Comparison of ENCODE assay signal across 20 cellular contexts in the genomic region with DNA sequence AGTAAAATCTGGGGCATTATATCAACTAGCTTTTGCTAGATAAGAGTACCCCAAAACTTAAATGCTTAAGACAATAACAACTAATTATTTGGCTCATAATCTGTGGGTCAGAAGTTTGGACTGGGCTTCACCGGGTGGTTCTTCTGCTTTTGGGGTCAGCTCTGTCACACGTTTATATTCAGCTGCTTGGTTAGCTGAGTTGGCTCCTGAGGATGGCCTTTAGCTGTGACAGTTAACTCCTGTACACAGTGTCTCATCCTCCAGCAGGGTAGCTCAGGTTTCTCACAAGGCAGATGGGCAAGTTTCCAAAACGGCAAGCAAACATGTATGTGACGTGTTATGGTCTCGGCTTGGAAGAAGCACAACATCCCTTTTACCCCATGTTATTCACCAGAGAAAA.
DNase-seq lines count a peak whose midpoint lies in the region; ATAC-seq and TF ChIP-seq lines count a peak whose summit lies in the region.
"Had no signal": no experiment of that assay in that cellular context is flagged by ENCODE, and none has a peak within 500 bp of the region (broad histone marks: within the 10 kb centered on the region; RNA-seq: fewer than 3 reads in every experiment).

No MANE protein-coding gene starts in this region.

- in situ Hi-C loops in IMR-90 (cut with MboI; ENCODE audit: low sequenced_read_pairs), result no loop called here

- H3K79me1 ChIP-seq in IMR-90 (ENCODE audit: low read depth in 1 of 2, low read length in 2 of 2) (no peaks in the 10 kb centered on the region), mesenchymal stem cell (replicated peaks; ENCODE audit: low read length, poor library complexity, severe bottlenecking) (no peaks in the 10 kb centered on the region)

- H3K27me3 ChIP-seq in IMR-90 (ENCODE audit: control insufficient read depth, insufficient read depth, low read length) (no peaks in the 10 kb centered on the region), mesenchymal stem cell (ENCODE audit: control insufficient read depth in 1 of 2, insufficient read depth in 1 of 2, low read length in 2 of 2) (no peaks in the 10 kb centered on the region)
- H3K27me3 ChIP-seq: BLaER1 treated with 17β-estradiol and CSF1 and Interleukin-3, amounts not matched to agents 10 nM and 100 nM; Peyer's patch had no signal

- H2BK15ac ChIP-seq in IMR-90 (ENCODE audit: low read depth, low read length), result no peak overlapping the region
- no peak overlapping the region for H2BK15ac ChIP-seq in mesenchymal stem cell (ENCODE audit: low read depth, poor library complexity, severe bottlenecking)

- CTCF ChIA-PET in IMR-90 (lab: Yijun Ruan, JAX), result no interaction called here

- H3K9ac ChIP-seq in IMR-90 (ENCODE audit: low read depth, low read length) (no peak overlapping the region), mesenchymal stem cell (ENCODE audit: low read length) (no peak overlapping the region)
- H3K9ac ChIP-seq: BLaER1 treated with 17β-estradiol and CSF1 and Interleukin-3, amounts not matched to agents 10 nM and 100 nM had no signal

- POLR2A ChIA-PET in IMR-90 (lab: Charles Lee; ENCODE audit: unreplicated experiment), result no interaction called here

- H3K4me1 ChIP-seq in IMR-90 (ENCODE audit: control insufficient read depth, insufficient read depth, low read length) (peaks cover 3% of the 10 kb centered on the region; the same call in 1 of the 2 replicates), mesenchymal stem cell (ENCODE audit: control insufficient read depth, insufficient read depth, low read depth, low read length) (peaks cover 5% of the 10 kb centered on the region)
- H3K4me1 ChIP-seq: BLaER1 treated with 17β-estradiol and CSF1 and Interleukin-3, amounts not matched to agents 10 nM and 100 nM; Peyer's patch had no signal

- H4K5ac ChIP-seq in IMR-90 (ENCODE audit: low read depth, low read length), result no peak overlapping the region; the same call in 1 of the 2 replicates

- peak overlapping the region; percentile 51; the same call in 1 of the 2 replicates for H2AK5ac ChIP-seq in IMR-90 (ENCODE audit: low read depth, low read length)
- H2AK5ac ChIP-seq in mesenchymal stem cell (ENCODE audit: low read length, severe bottlenecking), result peak overlapping the region; percentile 3

- no peak for TF ChIP-seq POLR2A in IMR-90 (IDR thresholded peaks at IDR 0.05; ENCODE audit: low read depth, low read length)

- no TSS peak for BruUV-seq in IMR-90 (replicated peaks; lab: Mats Ljungman, UMichigan)

- no peak overlapping the region for H3K27ac ChIP-seq in IMR-90 (ENCODE audit: insufficient read depth, low read length)
- no peak overlapping the region for H3K27ac ChIP-seq in mesenchymal stem cell (ENCODE audit: low read length, poor library complexity, severe bottlenecking)
- H3K27ac ChIP-seq: BLaER1 treated with 17β-estradiol and CSF1 and Interleukin-3, amounts not matched to agents 10 nM and 100 nM; Peyer's patch had no signal

- no peak overlapping the region for H3K23ac ChIP-seq in IMR-90 (ENCODE audit: low read depth, low read length)
- H3K23ac ChIP-seq in mesenchymal stem cell (ENCODE audit: low read length in 2 of 2), result no peak overlapping the region

- H4K8ac ChIP-seq in IMR-90 (ENCODE audit: low read depth in 2 of 2, low read length in 2 of 2) (no peak overlapping the region), mesenchymal stem cell (ENCODE audit: low read length) (no peak overlapping the region)

- H4K91ac ChIP-seq in IMR-90 (ENCODE audit: insufficient read depth, low read depth, low read length) (no peak overlapping the region; the same call in 1 of the 2 replicates), mesenchymal stem cell (ENCODE audit: low read length) (no peak overlapping the region)

- no peak overlapping the region for H3K56ac ChIP-seq in IMR-90 (ENCODE audit: extremely low read depth, insufficient read depth, low read length)

- no peak overlapping the region for H3K18ac ChIP-seq in IMR-90 (ENCODE audit: low read depth, low read length)
- H3K18ac ChIP-seq in mesenchymal stem cell (ENCODE audit: low read depth in 1 of 2, low read length in 2 of 2), result no peak overlapping the region

- H4K20me1 ChIP-seq in IMR-90 (ENCODE audit: insufficient read depth, low read length), result no peaks in the 10 kb centered on the region
- H4K20me1 ChIP-seq: BLaER1 treated with 17β-estradiol and CSF1 and Interleukin-3, amounts not matched to agents 10 nM and 100 nM had no signal

- H2BK120ac ChIP-seq in IMR-90 (ENCODE audit: low read depth, low read length), result no peak overlapping the region
- no peak overlapping the region for H2BK120ac ChIP-seq in mesenchymal stem cell (ENCODE audit: low read depth, low read length)

- no peak overlapping the region for H3K4me3 ChIP-seq in GM12865 (ENCODE audit: low read depth, low read length)
- H3K4me3 ChIP-seq in IMR-90 (ENCODE audit: insufficient read depth, low read depth, low read length), result no peak overlapping the region
- no peak overlapping the region for H3K4me3 ChIP-seq in mesenchymal stem cell (ENCODE audit: insufficient read depth in 1 of 2, low read depth in 1 of 2, low read length in 2 of 2)
- H3K4me3 ChIP-seq: BLaER1 treated with 17β-estradiol and CSF1 and Interleukin-3, amounts not matched to agents 10 nM and 100 nM; Peyer's patch had no signal

- H2BK5ac ChIP-seq in IMR-90 (ENCODE audit: low read depth, low read length, poor library complexity, severe bottlenecking), result no peak overlapping the region
- no peak overlapping the region for H2BK5ac ChIP-seq in mesenchymal stem cell (ENCODE audit: low read depth, low read length, poor library complexity, severe bottlenecking)

- 0 out of 2 replicates have a peak overlapping the region, but pooled peaks have one; percentile 1 for H3K4ac ChIP-seq in IMR-90 (ENCODE audit: low read depth, low read length)
- H3K4ac ChIP-seq in mesenchymal stem cell (ENCODE audit: low read depth in 1 of 2, low read length in 2 of 2), result no peak overlapping the region

- H3K9me3 ChIP-seq in IMR-90 (ENCODE audit: control insufficient read depth, insufficient read depth, low read length), result 0 out of 2 replicates have a peak, but pooled peaks cover 2% of the 10 kb centered on the region
- H3K9me3 ChIP-seq in mesenchymal stem cell (ENCODE audit: control insufficient read depth, low read length), result no peaks in the 10 kb centered on the region
- H3K9me3 ChIP-seq: Peyer's patch had no signal

- H3K4me2 ChIP-seq in IMR-90 (ENCODE audit: low read depth, low read length) (no peak overlapping the region), mesenchymal stem cell (ENCODE audit: low read length, poor library complexity, severe bottlenecking) (no peak overlapping the region)
- H3K4me2 ChIP-seq: BLaER1 treated with 17β-estradiol and CSF1 and Interleukin-3, amounts not matched to agents 10 nM and 100 nM had no signal

- dilution Hi-C loops in IMR-90 (cut with HindIII; ENCODE audit: low sequenced_read_pairs, unreplicated experiment), result no loop called here

- peak; percentile 12 for DNase-seq in GM12865 (ENCODE audit: low read depth)
- no peak for DNase-seq in IMR-90
- peak; percentile 25 for DNase-seq in NCI-H2171 (lab: John Stamatoyannopoulos, UW)
- no peak for DNase-seq in mesenchymal stem cell
- DNase-seq in SKM-1 treated with dmso at 0.1 percent for 144 hours (lab: John Stamatoyannopoulos, UW; ENCODE audit: unreplicated experiment), result no peak
- DNase-seq in stimulated activated CD8-positive, alpha-beta memory T cell treated with anti-CD3 and anti-CD28 coated beads, Interleukin-4, amount 100 ng/mL, for 48 hours, result no peak
- no peak for DNase-seq in DMS53 (lab: John Stamatoyannopoulos, UW)
- no peak for DNase-seq in pons (ENCODE audit: low spot score)
- DNase-seq: CD4-positive, alpha-beta T cell; DMS79; EL; GDM1; KBM-7; MM.1S; NCI-H2081; NCI-H524; NCI-H82; Peyer's patch; SHP77 treated with DMSO at 0.1 percent for 48 hours had no signal

- no peak for TF ChIP-seq RAD21 in IMR-90 (IDR thresholded peaks at IDR 0.05; ENCODE audit: low read length)

- no peak overlapping the region for H2BK12ac ChIP-seq in mesenchymal stem cell (ENCODE audit: low read length in 2 of 2)

- H2BK20ac ChIP-seq in IMR-90 (ENCODE audit: low read depth, low read length), result no peak overlapping the region

- intact Hi-C loops in IMR-90 (cut with micrococcal nuclease), result loop anchor here (5.0 kb wide), 1 partner anchor 488 kb away; the partner anchor contains the start of gene TLE4

- H2AK9ac ChIP-seq in IMR-90 (replicated peaks; ENCODE audit: low read depth, low read length, poor library complexity), result no peak overlapping the region

- H3K9me1 ChIP-seq in IMR-90 (ENCODE audit: insufficient read depth, low read length), result no peaks in the 10 kb centered on the region

- no peak overlapping the region for H3K14ac ChIP-seq in IMR-90 (replicated peaks; ENCODE audit: low read depth, low read length)
- H3K14ac ChIP-seq in mesenchymal stem cell (ENCODE audit: low read length in 2 of 2), result no peak overlapping the region

- H3K36me3 ChIP-seq in IMR-90 (ENCODE audit: control insufficient read depth, insufficient read depth, low read length) (no peaks in the 10 kb centered on the region), mesenchymal stem cell (ENCODE audit: control insufficient read depth in 1 of 2, insufficient read depth in 2 of 2, low read depth in 1 of 2, low read length in 2 of 2) (no peaks in the 10 kb centered on the region)
- H3K36me3 ChIP-seq: BLaER1 treated with 17β-estradiol and CSF1 and Interleukin-3, amounts not matched to agents 10 nM and 100 nM; Peyer's patch had no signal

- ATAC-seq in IMR-90 (ENCODE audit: low read depth), result no peak

- H2AFZ ChIP-seq in IMR-90 (replicated peaks; ENCODE audit: low read length, poor library complexity) (no peak overlapping the region), mesenchymal stem cell (ENCODE audit: low read depth, low read length) (no peak overlapping the region)

- TF ChIP-seq CTCF in GM12865 (IDR thresholded peaks at IDR 0.05; ENCODE audit: insufficient read depth, low read depth, low read length, missing control alignments) (no peak), IMR-90 (conservative IDR thresholded peaks at IDR 0.05; ENCODE audit: low read depth, low read length) (no peak)

- no CpG with 5 or more reads among the region's 5 CpGs for WGBS in IMR-90 (ENCODE audit: extremely low coverage in 2 of 2, insufficient read length in 1 of 2), 2 experiments
- WGBS in mesenchymal stem cell, result 97% methylated on average over 5 of the region's 5 CpGs

TF ChIP-seq in IMR-90, 13 proteins besides CTCF, POLR2A, EP300 and RAD21:
- TF ChIP-seq MXI1 (IDR thresholded peaks at IDR 0.05; ENCODE audit: borderline replicate concordance, low read depth, low read length) (no peak), RFX5 (IDR thresholded peaks at IDR 0.05; ENCODE audit: low read depth, low read length) (no peak)

Comparison
In these comparisons a context has a peak if more than half of its experiments do, and no peak if none do; other contexts are left out.
1. DNase-seq: peak in GM12865 (single experiment) and NCI-H2171 (single experiment); none in IMR-90 (single experiment), mesenchymal stem cell (single experiment), SKM-1 treated with dmso at 0.1 percent for 144 hours (single experiment), stimulated activated CD8-positive, alpha-beta memory T cell treated with anti-CD3 and anti-CD28 coated beads, Interleukin-4, amount 100 ng/mL, for 48 hours (single experiment), DMS53 (single experiment) and pons (single experiment).